Comparison of ENCODE assay signal across 8 cellular contexts in the genomic region with DNA sequence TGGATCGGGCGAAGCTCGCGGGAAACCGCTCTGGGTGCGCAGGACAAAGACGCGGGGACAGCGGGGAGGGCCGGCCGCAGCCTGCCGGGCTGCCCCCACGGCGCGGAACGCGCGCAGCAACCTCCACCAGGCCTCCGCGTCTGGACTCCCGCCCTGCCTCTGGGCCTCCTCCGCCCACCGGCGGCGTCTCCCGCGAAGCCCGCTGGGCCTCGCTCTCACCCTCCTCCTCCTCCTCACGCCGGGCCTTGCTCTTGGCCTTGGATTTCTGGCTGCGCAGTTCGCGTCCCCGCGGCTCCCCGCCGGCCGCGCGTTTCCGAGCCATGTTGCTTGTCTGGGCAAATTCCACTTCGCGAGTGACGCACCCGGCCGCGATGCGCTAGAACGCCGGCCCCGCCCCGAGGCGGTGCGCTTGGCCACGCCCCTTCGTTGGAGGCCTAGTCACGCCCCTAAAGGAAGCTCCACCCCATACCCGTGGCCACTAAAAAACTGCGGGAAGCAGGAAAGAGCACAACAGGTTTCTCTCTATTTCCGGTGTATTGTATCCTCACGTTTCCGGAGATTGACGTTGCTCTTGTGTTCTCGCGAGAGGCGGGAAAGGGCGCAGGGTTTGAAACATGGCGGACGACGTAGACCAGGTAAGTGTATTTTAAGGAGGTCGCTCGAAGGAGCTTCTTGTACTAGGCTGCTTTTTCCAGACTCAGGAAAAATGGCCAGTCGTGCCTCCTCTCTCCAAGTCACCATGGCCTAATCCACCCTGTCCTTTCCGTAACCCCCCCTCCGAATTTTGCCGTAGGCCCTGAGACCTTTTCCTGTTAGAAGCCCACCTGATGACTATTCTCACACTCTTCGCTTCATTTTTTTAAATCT. TPM values are rescaled to one million over a fixed set of nuclear protein-coding genes. Genes with fewer than 3 reads are reported as not detected.
DNase-seq lines count a peak whose midpoint lies in the region; ATAC-seq and TF ChIP-seq lines count a peak whose summit lies in the region.

Gene LSM3 (plus strand): TSS at position 571 of the 867 bp plus-strand sequence. CDS start 44 bp downstream, at position 615.
Gene XPC (minus strand): TSS at position 355 of the 867 bp plus-strand sequence. CDS start 33 bp downstream, at position 322.

- peak within 1 kb of the TSS; percentile 72 to 74 for H3K4me3 ChIP-seq in left lung

- peak within 1 kb of the TSS; percentile 95 to 100 (median 98) for H3K27ac Mint-ChIP-seq in CD14-positive monocyte

- peaks cover 10 to 53% of the 10 kb centered on the region in 2 donors for H3K4me1 ChIP-seq in left lung

- peaks cover 16 to 21% of the 10 kb centered on the region in 2 donors for H3K36me3 Mint-ChIP-seq in CD14-positive monocyte

- no peaks in the 10 kb centered on the region for H3K27me3 ChIP-seq in left lung

- H3K27me3 Mint-ChIP-seq in CD14-positive monocyte (ENCODE audit: low read depth in 3 of 3) = peaks cover 0 to 5% (median 0%) of the 10 kb centered on the region in 3 donors

- TF ChIP-seq CTCF in CD14-positive monocyte (IDR thresholded peaks at IDR 0.05) = no peak
- TF ChIP-seq CTCF in left lung (IDR thresholded peaks at IDR 0.05) = peak in 1 of 2 donors; percentile 34

- H3K36me3 ChIP-seq in left lung = peaks cover 0 to 19% of the 10 kb centered on the region in 2 donors

- intact Hi-C loops in CD14-positive monocyte (cut with micrococcal nuclease) = loop anchor here (1.0 to 5.0 kb wide), 4 partner anchors 36 to 769 kb away; partner anchors contain the start of genes CCDC174 (in 1 of the 2), CHCHD4 (in 1 of the 2) and NR2C2 (in 1 of the 2)
- intact Hi-C loops in left lung (cut with DNase I) = loop anchor here in 1 of 2 donors (2.0 kb wide), 1 partner anchor 34 kb away; no protein-coding TSS in a partner anchor

- peaks cover 34% of the 10 kb centered on the region for H3K4me1 Mint-ChIP-seq in CD14-positive monocyte

- H3K27ac ChIP-seq in left lung = peak within 1 kb of the TSS; percentile 92 to 96

- H3K9me3 Mint-ChIP-seq in CD14-positive monocyte = peaks cover 0 to 3% (median 0%) of the 10 kb centered on the region in 7 donors

- ATAC-seq in GM19397 (IDR thresholded peaks at IDR 0.05; ENCODE audit: unreplicated experiment) (peak; percentile 94), HG03571 (IDR thresholded peaks at IDR 0.05; ENCODE audit: unreplicated experiment) (peak; percentile 93), left lung (peak; percentile 100)

- peak within 1 kb of the TSS; percentile 92 to 97 for H3K4me3 Mint-ChIP-seq in CD14-positive monocyte

- H3K9me3 ChIP-seq in left lung = no peaks in the 10 kb centered on the region

- peak; percentile 97 for DNase-seq in CD14-positive monocyte (ENCODE audit: low spot score)
- peak; percentile 98 for DNase-seq in NCI-H82 (lab: John Stamatoyannopoulos, UW)
- peak; percentile 95 to 96 for DNase-seq in activated CD4-positive, alpha-beta T cell treated with anti-CD3 and anti-CD28 coated beads, Interleukin-2, amount 50 U/mL, for 48 hours
- peak; percentile 99 for DNase-seq in dermis blood vessel endothelial cell
- peak; percentile 97 to 99 for DNase-seq in left lung
- DNase-seq in stimulated activated CD4-positive, alpha-beta T cell treated with anti-CD3 and anti-CD28 coated beads, Interleukin-2, amount 100 ng/mL, for 48 hours = peak; percentile 96 to 97

RNA-seq across cellular contexts. Expression of gene LSM3, which starts in this region (rescaled TPM):
- 10 to 100 TPM; 19.8 to 23.2 TPM for polyA plus RNA-seq in CD14-positive monocyte
- total RNA-seq in dermis blood vessel endothelial cell (8.1 and 10.2 TPM in 2 replicates), left lung (10 to 100 TPM; 10.6 to 11.1 TPM)

RNA-seq across cellular contexts. Expression of gene XPC, which starts in this region (rescaled TPM):
- polyA plus RNA-seq in CD14-positive monocyte = 10 to 100 TPM; 13.4 to 22.0 TPM
- 43.6 and 60.0 TPM in 2 replicates for total RNA-seq in dermis blood vessel endothelial cell
- 10 to 100 TPM; 23.9 to 31.8 TPM for total RNA-seq in left lung

Comparison
In these comparisons a context has a peak if more than half of its experiments do, and no peak if none do; other contexts are left out.
1. Peak in every context shown above with its lines: DNase-seq, ATAC-seq, H3K4me3 ChIP-seq and H3K27ac ChIP-seq.